In genomic region chr7:107077699-107078516, GRCh38 we compare ENCODE assay signal across 14 cellular contexts.
"Had no signal": no experiment of that assay in that cellular context is flagged by ENCODE, and none has a peak within 500 bp of the region (broad histone marks: within the 10 kb centered on the region; RNA-seq: fewer than 3 reads in every experiment).

No MANE protein-coding gene starts in this region.

- ATAC-seq: natural killer cell treated with Interleukin-12 subunit alpha and Interleukin-12 subunit beta and Interleukin-15 and Interleukin-18, amount 100 ng/mL, for 72 hours; stimulated activated effector memory CD8-positive, alpha-beta T cell treated with anti-CD3 and anti-CD28 coated beads, Interleukin-12 subunit alpha, Interleukin-12 subunit beta, amount 100 ng/mL, for 72 hours had no signal

- H3K27me3 ChIP-seq: cardiac muscle cell, stomach had no signal

- H3K27me3 Mint-ChIP-seq: dendritic cell treated with granulocyte-macrophage colony-stimulating factor and Interleukin-4, amounts not matched to agents 40 ng/mL and 50 ng/mL, for 4 days; natural killer cell treated with Interleukin-12 subunit alpha and Interleukin-12 subunit beta and Interleukin-15 and Interleukin-18, amount 100 ng/mL, for 72 hours had no signal

- H3K4me3 Mint-ChIP-seq: dendritic cell treated with granulocyte-macrophage colony-stimulating factor and Interleukin-4, amounts not matched to agents 40 ng/mL and 50 ng/mL, for 4 days; natural killer cell treated with Interleukin-12 subunit alpha and Interleukin-12 subunit beta and Interleukin-15 and Interleukin-18, amount 100 ng/mL, for 72 hours; stimulated activated effector memory CD8-positive, alpha-beta T cell treated with anti-CD3 and anti-CD28 coated beads, Interleukin-12 subunit alpha, Interleukin-12 subunit beta, amount 100 ng/mL, for 72 hours had no signal

- H3K36me3 Mint-ChIP-seq: activated naive CD4-positive, alpha-beta T cell treated with anti-CD3 and anti-CD28 coated beads, Interleukin-2, amount 50 U/mL, for 72 hours; natural killer cell treated with Interleukin-12 subunit alpha and Interleukin-12 subunit beta and Interleukin-15 and Interleukin-18, amount 100 ng/mL, for 72 hours; stimulated activated effector memory CD8-positive, alpha-beta T cell treated with anti-CD3 and anti-CD28 coated beads, Interleukin-12 subunit alpha, Interleukin-12 subunit beta, amount 100 ng/mL, for 72 hours had no signal

- H3K36me3 ChIP-seq: cardiac muscle cell, stomach, thoracic aorta had no signal

- H3K9me3 Mint-ChIP-seq: activated naive CD4-positive, alpha-beta T cell treated with anti-CD3 and anti-CD28 coated beads, Interleukin-2, amount 50 U/mL, for 72 hours; dendritic cell treated with granulocyte-macrophage colony-stimulating factor and Interleukin-4, amounts not matched to agents 40 ng/mL and 50 ng/mL, for 4 days; natural killer cell treated with Interleukin-12 subunit alpha and Interleukin-12 subunit beta and Interleukin-15 and Interleukin-18, amount 100 ng/mL, for 72 hours; stimulated activated effector memory CD8-positive, alpha-beta T cell treated with anti-CD3 and anti-CD28 coated beads, Interleukin-12 subunit alpha, Interleukin-12 subunit beta, amount 100 ng/mL, for 72 hours had no signal

- DNase-seq: activated CD4-positive, alpha-beta T cell treated with anti-CD3 and anti-CD28 coated beads, Interleukin-2, amount 50 U/mL, for 4 hours; activated gamma-delta T cell; effector CD8-positive, alpha-beta T cell; stimulated activated CD4-positive, alpha-beta T cell treated with anti-CD3 and anti-CD28 coated beads, Interleukin-4, amount 100 ng/mL, for 24 hours; stomach; T-helper 2 cell had no signal

- H3K9me3 ChIP-seq: stomach, thoracic aorta had no signal

- H3K27ac Mint-ChIP-seq: activated naive CD4-positive, alpha-beta T cell treated with anti-CD3 and anti-CD28 coated beads, Interleukin-2, amount 50 U/mL, for 72 hours; dendritic cell treated with granulocyte-macrophage colony-stimulating factor and Interleukin-4, amounts not matched to agents 40 ng/mL and 50 ng/mL, for 4 days; natural killer cell treated with Interleukin-12 subunit alpha and Interleukin-12 subunit beta and Interleukin-15 and Interleukin-18, amount 100 ng/mL, for 72 hours; stimulated activated effector memory CD8-positive, alpha-beta T cell treated with anti-CD3 and anti-CD28 coated beads, Interleukin-12 subunit alpha, Interleukin-12 subunit beta, amount 100 ng/mL, for 72 hours had no signal

- H3K4me1 Mint-ChIP-seq: stimulated activated effector memory CD8-positive, alpha-beta T cell treated with anti-CD3 and anti-CD28 coated beads, Interleukin-12 subunit alpha, Interleukin-12 subunit beta, amount 100 ng/mL, for 72 hours had no signal

- H3K27ac ChIP-seq: cardiac muscle cell, parathyroid adenoma, stomach, thoracic aorta had no signal

- H3K4me3 ChIP-seq: cardiac muscle cell, smooth muscle cell, stomach, thoracic aorta had no signal

- H3K4me1 ChIP-seq: stomach had no signal
